In genomic region chr19:46721269-46722003, GRCh38 we compare ENCODE assay signal across 11 cellular contexts.
DNase-seq lines count a peak whose midpoint lies in the region; ATAC-seq and TF ChIP-seq lines count a peak whose summit lies in the region.
"Had no signal": no experiment of that assay in that cellular context is flagged by ENCODE, and none has a peak within 500 bp of the region (broad histone marks: within the 10 kb centered on the region; RNA-seq: fewer than 3 reads in every experiment).

No MANE protein-coding gene starts in this region.

- no peaks in the 10 kb centered on the region for H3K27me3 Mint-ChIP-seq in stimulated activated naive CD8-positive, alpha-beta T cell treated with anti-CD3 and anti-CD28 coated beads, Interleukin-15, Interleukin-2, amounts not matched to agents 100 ng/mL and 50 ng/mL, for 24 hours
- H3K27me3 Mint-ChIP-seq: activated naive CD8-positive, alpha-beta T cell; dendritic cell treated with granulocyte-macrophage colony-stimulating factor and Interleukin-4, amounts not matched to agents 40 ng/mL and 50 ng/mL, for 4 days had no signal

- no peak overlapping the region for H3K4me3 Mint-ChIP-seq in stimulated activated naive CD8-positive, alpha-beta T cell treated with anti-CD3 and anti-CD28 coated beads, Interleukin-15, Interleukin-2, amounts not matched to agents 100 ng/mL and 50 ng/mL, for 24 hours
- H3K4me3 Mint-ChIP-seq: activated naive CD8-positive, alpha-beta T cell; dendritic cell treated with granulocyte-macrophage colony-stimulating factor and Interleukin-4, amounts not matched to agents 40 ng/mL and 50 ng/mL, for 4 days had no signal

- H3K27ac ChIP-seq in RWPE1: peak overlapping the region; percentile 93
- H3K27ac ChIP-seq: C4-2B had no signal

- H3K9me3 Mint-ChIP-seq in stimulated activated naive CD8-positive, alpha-beta T cell treated with anti-CD3 and anti-CD28 coated beads, Interleukin-15, Interleukin-2, amounts not matched to agents 100 ng/mL and 50 ng/mL, for 24 hours: no peaks in the 10 kb centered on the region
- H3K9me3 Mint-ChIP-seq: dendritic cell treated with granulocyte-macrophage colony-stimulating factor and Interleukin-4, amounts not matched to agents 40 ng/mL and 50 ng/mL, for 4 days had no signal

- no peak for DNase-seq in stimulated activated naive CD8-positive, alpha-beta T cell treated with anti-CD3 and anti-CD28 coated beads, Interleukin-15, Interleukin-2, amounts not matched to agents 100 U/mL and 50 U/mL, for 24 hours
- DNase-seq in RWPE1 (ENCODE audit: low spot score) (no peak), iPS-NIHi11 (ENCODE audit: low spot score) (peak; percentile 83), COLO668 (lab: John Stamatoyannopoulos, UW; ENCODE audit: unreplicated experiment) (no peak), GM19240 (ENCODE audit: insufficient read length, low spot score) (no peak), DMS 273 treated with DMSO at 0.1 percent for 48 hours (lab: John Stamatoyannopoulos, UW) (no peak)

- POLR2A ChIA-PET in RWPE1 (lab: Yijun Ruan, JAX; ENCODE audit: low non-redundant PET): no interaction called here

- peaks cover 43% of the 10 kb centered on the region for H3K4me1 Mint-ChIP-seq in stimulated activated naive CD8-positive, alpha-beta T cell treated with anti-CD3 and anti-CD28 coated beads, Interleukin-15, Interleukin-2, amounts not matched to agents 100 ng/mL and 50 ng/mL, for 24 hours (ENCODE audit: low read depth)

- ATAC-seq in stimulated activated naive CD8-positive, alpha-beta T cell treated with anti-CD3 and anti-CD28 coated beads, Interleukin-15, Interleukin-2, amounts not matched to agents 100 U/mL and 50 U/mL, for 24 hours: no peak
- ATAC-seq in HG02884 (IDR thresholded peaks at IDR 0.05; ENCODE audit: unreplicated experiment): no peak

- no peak for TF ChIP-seq CTCF in RWPE1 (conservative IDR thresholded peaks at IDR 0.05; ENCODE audit: low read depth)

- H3K27ac Mint-ChIP-seq in stimulated activated naive CD8-positive, alpha-beta T cell treated with anti-CD3 and anti-CD28 coated beads, Interleukin-15, Interleukin-2, amounts not matched to agents 100 ng/mL and 50 ng/mL, for 24 hours: peak overlapping the region; percentile 24
- H3K27ac Mint-ChIP-seq: activated naive CD8-positive, alpha-beta T cell; dendritic cell treated with granulocyte-macrophage colony-stimulating factor and Interleukin-4, amounts not matched to agents 40 ng/mL and 50 ng/mL, for 4 days had no signal

- CTCF ChIA-PET in RWPE1 (lab: Yijun Ruan, JAX): no interaction called here

- H3K36me3 Mint-ChIP-seq in stimulated activated naive CD8-positive, alpha-beta T cell treated with anti-CD3 and anti-CD28 coated beads, Interleukin-15, Interleukin-2, amounts not matched to agents 100 ng/mL and 50 ng/mL, for 24 hours (ENCODE audit: low read depth): peaks cover 38% of the 10 kb centered on the region
